35 cellular contexts compared by ENCODE assay signal in the genomic region with DNA sequence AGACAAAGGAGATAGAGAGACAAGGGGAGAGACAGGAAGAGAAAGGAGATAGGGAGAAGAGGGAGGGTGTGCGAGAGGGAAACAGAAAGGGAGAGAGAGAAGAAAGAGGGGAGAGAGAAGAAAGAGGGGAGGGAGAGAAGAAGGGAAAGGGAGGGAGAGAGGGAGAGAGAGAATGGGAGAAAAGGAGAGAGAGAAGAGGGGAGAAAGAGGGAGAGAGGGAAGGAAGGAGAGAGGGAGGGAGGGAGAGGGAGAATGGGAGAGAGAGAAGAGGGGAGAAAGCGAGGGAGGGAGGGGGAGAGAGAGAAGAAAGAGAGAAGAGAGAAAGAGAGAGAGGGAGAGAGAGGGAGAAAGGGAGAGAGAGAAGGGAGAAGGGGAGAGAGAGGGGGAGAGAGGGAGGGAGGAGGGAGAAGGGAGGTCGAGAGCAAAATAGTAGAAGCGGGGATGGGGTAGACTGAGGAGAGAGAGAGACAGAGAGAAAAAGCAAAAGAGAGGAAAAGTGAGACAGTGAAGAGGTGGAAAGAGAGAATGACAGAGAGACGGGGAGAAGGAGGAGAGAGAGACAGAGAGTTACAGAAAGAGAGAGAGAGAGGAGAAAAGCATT.
"Had no signal": no experiment of that assay in that cellular context is flagged by ENCODE, and none has a peak within 500 bp of the region (broad histone marks: within the 10 kb centered on the region; RNA-seq: fewer than 3 reads in every experiment).

No MANE protein-coding gene starts in this region.

- DNase-seq: activated B cell treated with CpG ODN at 0.5 μM for 24 hours; activated CD4-positive, alpha-beta memory T cell treated with anti-CD3 and anti-CD28 coated beads for 36 hours; activated CD4-positive, alpha-beta T cell treated with anti-CD3 and anti-CD28 coated beads for 4 hours; activated CD4-positive, alpha-beta T cell treated with anti-CD3 and anti-CD28 coated beads, Interleukin-2, amount 10 ng/mL, durations not matched to agents 24 days and 14 days; activated CD4-positive, alpha-beta T cell treated with anti-CD3 and anti-CD28 coated beads, Interleukin-2, amount 50 U/mL, for 1 hour; activated CD4-positive, alpha-beta T cell treated with anti-CD3 and anti-CD28 coated beads, Interleukin-2, amount 50 U/mL, for 4 hours; activated CD4-positive, CD25-positive, alpha-beta regulatory T cell treated with anti-CD3 and anti-CD28 coated beads, Interleukin-2, amount 50 U/mL, for 72 hours; activated CD8-positive, alpha-beta memory T cell treated with anti-CD3 and anti-CD28 coated beads, Interleukin-2, amount 50 U/mL, for 4 hours; activated CD8-positive, alpha-beta T cell treated with anti-CD3 and anti-CD28 coated beads for 36 hours; activated effector memory CD4-positive, alpha-beta T cell treated with Interleukin-2 at 50 U/mL for 16 hours; activated gamma-delta T cell; activated naive CD4-positive, alpha-beta T cell treated with Interleukin-2 at 50 U/mL for 16 hours; activated naive CD8-positive, alpha-beta T cell treated with anti-CD3 and anti-CD28 coated beads, Interleukin-2, amount 10 ng/mL, durations not matched to agents 7 days and 5 days; activated naive CD8-positive, alpha-beta T cell treated with anti-CD3 and anti-CD28 coated beads, Interleukin-2, amount 50 U/mL, for 24 hours; activated T-cell treated with anti-CD3 and anti-CD28 coated beads for 4 hours; activated T-cell treated with anti-CD3 and anti-CD28 coated beads, Interleukin-2, amount 50 U/mL, for 1 hour; activated T-cell treated with anti-CD3 and anti-CD28 coated beads, Interleukin-2, amount 50 U/mL, for 4 hours; amygdala; anterior cingulate cortex; body of pancreas; brain microvascular endothelial cell; central memory CD4-positive, alpha-beta T cell; T-helper 1 cell; T-helper 2 cell; T-helper 9 cell had no signal

- H3K4me1 ChIP-seq: ascending aorta, body of pancreas, breast epithelium had no signal

- H3K9me3 Mint-ChIP-seq: activated B cell treated with CpG ODN at 0.5 μM for 24 hours; activated CD8-positive, alpha-beta T cell treated with anti-CD3 and anti-CD28 coated beads for 36 hours; activated naive CD4-positive, alpha-beta T cell treated with anti-CD3 and anti-CD28 coated beads, Interleukin-2, amount 50 U/mL, for 24 hours; activated T-cell treated with anti-CD3 and anti-CD28 coated beads, Interleukin-2, amount 50 U/mL, for 4 hours had no signal

- H3K4me1 Mint-ChIP-seq: activated naive CD4-positive, alpha-beta T cell treated with anti-CD3 and anti-CD28 coated beads, Interleukin-2, amount 10 ng/mL, durations not matched to agents 7 days and 5 days; activated naive CD4-positive, alpha-beta T cell treated with anti-CD3 and anti-CD28 coated beads, Interleukin-2, amount 50 U/mL, for 24 hours; activated naive CD8-positive, alpha-beta T cell treated with anti-CD3 and anti-CD28 coated beads, Interleukin-2, amount 50 U/mL, for 24 hours had no signal

- H3K4me3 ChIP-seq: ascending aorta, body of pancreas, breast epithelium had no signal

- H3K27ac ChIP-seq: ascending aorta, body of pancreas, brain microvascular endothelial cell, breast epithelium, VCaP had no signal

- H3K36me3 ChIP-seq: ascending aorta, brain microvascular endothelial cell, breast epithelium had no signal

- H3K27me3 Mint-ChIP-seq: activated B cell treated with CpG ODN at 0.5 μM for 24 hours; activated CD4-positive, alpha-beta memory T cell treated with anti-CD3 and anti-CD28 coated beads for 36 hours; activated CD4-positive, alpha-beta T cell treated with anti-CD3 and anti-CD28 coated beads, Interleukin-2, amount 10 ng/mL, durations not matched to agents 24 days and 14 days; activated CD8-positive, alpha-beta T cell treated with anti-CD3 and anti-CD28 coated beads for 36 hours; activated naive CD4-positive, alpha-beta T cell treated with anti-CD3 and anti-CD28 coated beads, Interleukin-2, amount 10 ng/mL, durations not matched to agents 7 days and 5 days; activated naive CD4-positive, alpha-beta T cell treated with anti-CD3 and anti-CD28 coated beads, Interleukin-2, amount 50 U/mL, for 24 hours; activated naive CD8-positive, alpha-beta T cell; activated naive CD8-positive, alpha-beta T cell treated with anti-CD3 and anti-CD28 coated beads, Interleukin-2, amount 10 ng/mL, durations not matched to agents 7 days and 5 days; activated naive CD8-positive, alpha-beta T cell treated with anti-CD3 and anti-CD28 coated beads, Interleukin-2, amount 50 U/mL, for 24 hours had no signal

- H3K9me3 ChIP-seq: ascending aorta, body of pancreas, breast epithelium had no signal

- ATAC-seq: activated naive CD8-positive, alpha-beta T cell treated with anti-CD3 and anti-CD28 coated beads, Interleukin-2, amount 50 U/mL, for 24 hours; activated T-cell treated with anti-CD3 and anti-CD28 coated beads, Interleukin-2, amount 50 U/mL, for 4 hours; body of pancreas had no signal

- H3K4me3 Mint-ChIP-seq: activated B cell treated with CpG ODN at 0.5 μM for 24 hours; activated CD4-positive, alpha-beta memory T cell treated with anti-CD3 and anti-CD28 coated beads for 36 hours; activated CD4-positive, alpha-beta T cell treated with anti-CD3 and anti-CD28 coated beads, Interleukin-2, amount 10 ng/mL, durations not matched to agents 24 days and 14 days; activated CD8-positive, alpha-beta T cell treated with anti-CD3 and anti-CD28 coated beads for 36 hours; activated naive CD4-positive, alpha-beta T cell treated with anti-CD3 and anti-CD28 coated beads, Interleukin-2, amount 10 ng/mL, durations not matched to agents 7 days and 5 days; activated naive CD4-positive, alpha-beta T cell treated with anti-CD3 and anti-CD28 coated beads, Interleukin-2, amount 50 U/mL, for 24 hours; activated naive CD8-positive, alpha-beta T cell; activated naive CD8-positive, alpha-beta T cell treated with anti-CD3 and anti-CD28 coated beads, Interleukin-2, amount 10 ng/mL, durations not matched to agents 7 days and 5 days; activated naive CD8-positive, alpha-beta T cell treated with anti-CD3 and anti-CD28 coated beads, Interleukin-2, amount 50 U/mL, for 24 hours; activated T-cell treated with anti-CD3 and anti-CD28 coated beads, Interleukin-2, amount 50 U/mL, for 4 hours; T-helper 1 cell treated with Interleukin-12 subunit alpha and Interleukin-12 subunit beta and Interleukin-4 antibody, amounts not matched to agents 30 μg/mL and 1 μg/mL, for 36 hours; T-helper 2 cell treated with Interferon-gamma antibody and Interleukin-4, amounts not matched to agents 5 μg/mL and 100 μg/mL, for 36 hours had no signal

- H3K27ac Mint-ChIP-seq: activated B cell treated with CpG ODN at 0.5 μM for 24 hours; activated CD4-positive, alpha-beta memory T cell treated with anti-CD3 and anti-CD28 coated beads for 36 hours; activated CD4-positive, alpha-beta T cell treated with anti-CD3 and anti-CD28 coated beads, Interleukin-2, amount 10 ng/mL, durations not matched to agents 24 days and 14 days; activated CD8-positive, alpha-beta T cell treated with anti-CD3 and anti-CD28 coated beads for 36 hours; activated naive CD4-positive, alpha-beta T cell treated with anti-CD3 and anti-CD28 coated beads, Interleukin-2, amount 10 ng/mL, durations not matched to agents 7 days and 5 days; activated naive CD4-positive, alpha-beta T cell treated with anti-CD3 and anti-CD28 coated beads, Interleukin-2, amount 50 U/mL, for 24 hours; activated naive CD8-positive, alpha-beta T cell; activated naive CD8-positive, alpha-beta T cell treated with anti-CD3 and anti-CD28 coated beads, Interleukin-2, amount 10 ng/mL, durations not matched to agents 7 days and 5 days; activated naive CD8-positive, alpha-beta T cell treated with anti-CD3 and anti-CD28 coated beads, Interleukin-2, amount 50 U/mL, for 24 hours; activated T-helper 2 cell treated with anti-CD3 and anti-CD28 coated beads, Interferon-gamma antibody, Interleukin-2, Interleukin-4, amounts not matched to agents 10 μg/mL and 5 μg/mL and 100 μg/mL, durations not matched to agents 14 hours and 24 hours and 36 hours; T-helper 1 cell treated with Interleukin-12 subunit alpha and Interleukin-12 subunit beta and Interleukin-4 antibody, amounts not matched to agents 30 μg/mL and 1 μg/mL, for 36 hours; T-helper 2 cell treated with Interferon-gamma antibody and Interleukin-4, amounts not matched to agents 5 μg/mL and 100 μg/mL, for 36 hours had no signal

- FAIRE-seq: TTC549 had no signal

- H3K27me3 ChIP-seq: ascending aorta, body of pancreas, brain microvascular endothelial cell, breast epithelium had no signal
